8 cellular contexts compared by ENCODE assay signal in genomic region chr21:28836588-28836987, GRCh38.
DNase-seq lines count a peak whose midpoint lies in the region; ATAC-seq and TF ChIP-seq lines count a peak whose summit lies in the region.
"Not testable (repeated sequence)": the region's sequence is repeated elsewhere in the genome, so short reads cannot be mapped to it uniquely, and the experiment has no call there.

No MANE protein-coding gene starts in this region.

- POLR2A ChIA-PET in CD4-positive, alpha-beta T cell (lab: Charles Lee) = interaction anchor here (0.9 to 3.4 kb wide), 2 partner anchors 48 to 92 kb away, joined by 3 to 16 read pairs; a partner anchor contains a TSS
- POLR2A ChIA-PET in activated CD8-positive, alpha-beta T cell treated with anti-CD3 and anti-CD28 coated beads for 36 hours (lab: Charles Lee) = interaction anchor here (0.6 kb wide), 1 partner anchor 16 kb away, joined by 3 read pairs; no protein-coding TSS in a partner anchor

- not testable (repeated sequence) for H3K27ac ChIP-seq in CD4-positive, alpha-beta T cell (ENCODE audit: low read depth, low read length)
- H3K27ac ChIP-seq in KOPT-K1 (ENCODE audit: low read depth, low read length, poor library complexity, severe bottlenecking) = peak overlapping the region; percentile 57

- H3K27me3 Mint-ChIP-seq in CD4-positive, alpha-beta T cell; T-helper 17 cell; activated CD8-positive, alpha-beta T cell treated with anti-CD3 and anti-CD28 coated beads for 36 hours; activated T-helper 17 cell treated with anti-CD3 and anti-CD28 coated beads, Interleukin-2, amount 50 U/mL, for 72 hours; activated naive CD8-positive, alpha-beta T cell treated with anti-CD3 and anti-CD28 coated beads for 36 hours; immature natural killer cell (ENCODE audit: low read depth in 3 of 3): not testable (repeated sequence)

- not testable (repeated sequence) for DNase-seq in CD4-positive, alpha-beta T cell; T-helper 17 cell; activated naive CD8-positive, alpha-beta T cell treated with anti-CD3 and anti-CD28 coated beads for 36 hours; stimulated activated effector memory CD8-positive, alpha-beta T cell treated with anti-CD3 and anti-CD28 coated beads, Interleukin-12 subunit alpha, Interleukin-12 subunit beta, amount 100 ng/mL, for 72 hours (ENCODE audit: low spot score in 2 of 2)
- peak; percentile 18 for DNase-seq in activated CD8-positive, alpha-beta T cell treated with anti-CD3 and anti-CD28 coated beads for 36 hours
- peak; percentile 62 to 65 (median 64) for DNase-seq in immature natural killer cell

- CTCF ChIA-PET in CD4-positive, alpha-beta T cell (lab: Charles Lee) = not testable (repeated sequence)
- CTCF ChIA-PET in activated CD8-positive, alpha-beta T cell treated with anti-CD3 and anti-CD28 coated beads for 36 hours (lab: Charles Lee) = interaction anchor here (1.2 to 1.7 kb wide), 3 partner anchors 47 to 157 kb away, joined by 4 to 6 read pairs (median 4); no protein-coding TSS in a partner anchor

- not testable (repeated sequence) for ATAC-seq in CD4-positive, alpha-beta T cell (ENCODE audit: poor library complexity); T-helper 17 cell; activated CD8-positive, alpha-beta T cell treated with anti-CD3 and anti-CD28 coated beads for 36 hours; activated T-helper 17 cell treated with anti-CD3 and anti-CD28 coated beads, Interleukin-2, amount 50 U/mL, for 72 hours (replicated peaks); stimulated activated effector memory CD8-positive, alpha-beta T cell treated with anti-CD3 and anti-CD28 coated beads, Interleukin-12 subunit alpha, Interleukin-12 subunit beta, amount 100 ng/mL, for 72 hours

- H3K36me3 Mint-ChIP-seq in CD4-positive, alpha-beta T cell (ENCODE audit: low read depth); T-helper 17 cell (ENCODE audit: low read depth); activated T-helper 17 cell treated with anti-CD3 and anti-CD28 coated beads, Interleukin-2, amount 50 U/mL, for 72 hours (ENCODE audit: low read depth); immature natural killer cell; stimulated activated effector memory CD8-positive, alpha-beta T cell treated with anti-CD3 and anti-CD28 coated beads, Interleukin-12 subunit alpha, Interleukin-12 subunit beta, amount 100 ng/mL, for 72 hours: not testable (repeated sequence)
- peaks cover 10% of the 10 kb centered on the region for H3K36me3 Mint-ChIP-seq in activated CD8-positive, alpha-beta T cell treated with anti-CD3 and anti-CD28 coated beads for 36 hours (ENCODE audit: low read depth)
- H3K36me3 Mint-ChIP-seq in activated naive CD8-positive, alpha-beta T cell treated with anti-CD3 and anti-CD28 coated beads for 36 hours = peaks cover 13% of the 10 kb centered on the region

- not testable (repeated sequence) for H3K27me3 ChIP-seq in CD4-positive, alpha-beta T cell (ENCODE audit: control insufficient read depth, insufficient read depth, low read length)

- H3K9me3 Mint-ChIP-seq in CD4-positive, alpha-beta T cell; activated CD8-positive, alpha-beta T cell treated with anti-CD3 and anti-CD28 coated beads for 36 hours; activated T-helper 17 cell treated with anti-CD3 and anti-CD28 coated beads, Interleukin-2, amount 50 U/mL, for 72 hours; activated naive CD8-positive, alpha-beta T cell treated with anti-CD3 and anti-CD28 coated beads for 36 hours; immature natural killer cell; stimulated activated effector memory CD8-positive, alpha-beta T cell treated with anti-CD3 and anti-CD28 coated beads, Interleukin-12 subunit alpha, Interleukin-12 subunit beta, amount 100 ng/mL, for 72 hours: not testable (repeated sequence)

- H3K4me3 Mint-ChIP-seq in CD4-positive, alpha-beta T cell = peak overlapping the region; percentile 76
- H3K4me3 Mint-ChIP-seq in T-helper 17 cell (peak overlapping the region; percentile 49), immature natural killer cell (peak overlapping the region; percentile 90 to 97 (median 95))
- peak overlapping the region; percentile 69 for H3K4me3 Mint-ChIP-seq in activated CD8-positive, alpha-beta T cell treated with anti-CD3 and anti-CD28 coated beads for 36 hours
- peak overlapping the region; percentile 67 for H3K4me3 Mint-ChIP-seq in activated T-helper 17 cell treated with anti-CD3 and anti-CD28 coated beads, Interleukin-2, amount 50 U/mL, for 72 hours
- peak overlapping the region; percentile 51 for H3K4me3 Mint-ChIP-seq in activated naive CD8-positive, alpha-beta T cell treated with anti-CD3 and anti-CD28 coated beads for 36 hours
- peak overlapping the region; percentile 75 for H3K4me3 Mint-ChIP-seq in stimulated activated effector memory CD8-positive, alpha-beta T cell treated with anti-CD3 and anti-CD28 coated beads, Interleukin-12 subunit alpha, Interleukin-12 subunit beta, amount 100 ng/mL, for 72 hours

- not testable (repeated sequence) for H3K9me3 ChIP-seq in CD4-positive, alpha-beta T cell (ENCODE audit: control insufficient read depth, low read length); KOPT-K1 (ENCODE audit: insufficient read depth, low read length, poor library complexity, severe bottlenecking); T-helper 17 cell (ENCODE audit: control insufficient read depth, low read length, poor library complexity, severe bottlenecking)

- intact Hi-C loops in CD4-positive, alpha-beta T cell (cut with DNase I, micrococcal nuclease) = loop anchor here (1.0 to 10.0 kb wide), 2 partner anchors 43 to 48 kb away; a partner anchor contains a TSS
- intact Hi-C loops in activated CD8-positive, alpha-beta T cell treated with anti-CD3 and anti-CD28 coated beads for 36 hours (cut with micrococcal nuclease) = not testable (repeated sequence)

- TF ChIP-seq CTCF in CD4-positive, alpha-beta T cell (IDR thresholded peaks at IDR 0.05); activated CD8-positive, alpha-beta T cell treated with anti-CD3 and anti-CD28 coated beads for 36 hours (IDR thresholded peaks at IDR 0.05): not testable (repeated sequence)

- not testable (repeated sequence) for H3K36me3 ChIP-seq in KOPT-K1 (ENCODE audit: insufficient read depth, low read length)

- H3K27ac Mint-ChIP-seq in CD4-positive, alpha-beta T cell = peak overlapping the region; percentile 79
- H3K27ac Mint-ChIP-seq in T-helper 17 cell = peak overlapping the region; percentile 75
- H3K27ac Mint-ChIP-seq in activated CD8-positive, alpha-beta T cell treated with anti-CD3 and anti-CD28 coated beads for 36 hours = peak overlapping the region; percentile 93
- peak overlapping the region; percentile 74 for H3K27ac Mint-ChIP-seq in activated T-helper 17 cell treated with anti-CD3 and anti-CD28 coated beads, Interleukin-2, amount 50 U/mL, for 72 hours
- H3K27ac Mint-ChIP-seq in activated naive CD8-positive, alpha-beta T cell treated with anti-CD3 and anti-CD28 coated beads for 36 hours = peak overlapping the region; percentile 87
- peak overlapping the region; percentile 76 to 99 (median 94) for H3K27ac Mint-ChIP-seq in immature natural killer cell
- H3K27ac Mint-ChIP-seq in stimulated activated effector memory CD8-positive, alpha-beta T cell treated with anti-CD3 and anti-CD28 coated beads, Interleukin-12 subunit alpha, Interleukin-12 subunit beta, amount 100 ng/mL, for 72 hours = peak overlapping the region; percentile 67

- peaks cover 77% of the 10 kb centered on the region for H3K4me1 Mint-ChIP-seq in CD4-positive, alpha-beta T cell (ENCODE audit: low read depth)
- H3K4me1 Mint-ChIP-seq in T-helper 17 cell (peaks cover 49% of the 10 kb centered on the region), immature natural killer cell (peaks cover 67 to 74% of the 10 kb centered on the region in 2 donors)
- H3K4me1 Mint-ChIP-seq in activated CD8-positive, alpha-beta T cell treated with anti-CD3 and anti-CD28 coated beads for 36 hours (ENCODE audit: low read depth) = peaks cover 64% of the 10 kb centered on the region
- peaks cover 41% of the 10 kb centered on the region for H3K4me1 Mint-ChIP-seq in activated T-helper 17 cell treated with anti-CD3 and anti-CD28 coated beads, Interleukin-2, amount 50 U/mL, for 72 hours
- peaks cover 56% of the 10 kb centered on the region for H3K4me1 Mint-ChIP-seq in activated naive CD8-positive, alpha-beta T cell treated with anti-CD3 and anti-CD28 coated beads for 36 hours
- H3K4me1 Mint-ChIP-seq in stimulated activated effector memory CD8-positive, alpha-beta T cell treated with anti-CD3 and anti-CD28 coated beads, Interleukin-12 subunit alpha, Interleukin-12 subunit beta, amount 100 ng/mL, for 72 hours = peaks cover 59% of the 10 kb centered on the region
